In the genomic region with DNA sequence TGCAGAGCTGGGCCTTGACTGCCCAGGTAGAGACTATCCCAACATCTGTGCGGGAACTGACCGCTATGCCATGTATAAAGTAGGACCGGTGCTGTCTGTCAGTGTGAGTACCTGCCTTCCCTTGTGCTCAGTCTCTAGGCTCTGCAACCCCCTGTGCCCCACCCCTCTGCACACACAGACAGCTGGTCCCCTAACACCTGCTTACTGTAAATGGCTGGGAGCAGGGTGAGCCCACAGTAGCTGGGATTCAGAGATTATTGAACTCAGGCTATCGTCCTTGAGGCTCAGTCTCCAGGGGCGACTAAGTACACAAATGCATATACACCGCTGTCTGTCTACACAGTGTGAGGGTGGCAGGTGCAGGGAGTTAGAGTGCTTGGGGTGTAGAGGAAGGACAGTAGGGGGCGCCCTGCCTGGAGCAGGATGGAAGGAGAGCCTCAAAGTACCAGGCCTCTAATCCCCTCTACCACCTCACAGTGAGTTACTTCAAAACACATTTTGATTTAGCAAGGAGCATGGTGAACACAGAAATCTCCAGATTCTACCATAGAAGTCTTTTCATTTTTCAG, we compare ENCODE assay signal across 10 cellular contexts. TPM values are rescaled to one million over a fixed set of nuclear protein-coding genes. Genes with fewer than 3 reads are reported as not detected.
DNase-seq lines count a peak whose midpoint lies in the region; ATAC-seq and TF ChIP-seq lines count a peak whose summit lies in the region.
"Had no signal": no experiment of that assay in that cellular context is flagged by ENCODE, and none has a peak within 500 bp of the region (broad histone marks: within the 10 kb centered on the region; RNA-seq: fewer than 3 reads in every experiment).

No MANE protein-coding gene starts in this region.

- H3K27ac ChIP-seq in osteoblast (ENCODE audit: low read depth, low read length) (no peak overlapping the region), ovary (no peak overlapping the region)
- H3K27ac ChIP-seq: left ventricle myocardium inferior had no signal

- H3K4me2 ChIP-seq in osteoblast (ENCODE audit: insufficient read depth, low read length): no peak overlapping the region

- no peaks in the 10 kb centered on the region for H4K20me1 ChIP-seq in osteoblast (ENCODE audit: insufficient read depth, low read length)

- no peaks in the 10 kb centered on the region for H3K9me3 ChIP-seq in osteoblast (ENCODE audit: low read depth, low read length)
- no peaks in the 10 kb centered on the region for H3K9me3 ChIP-seq in ovary
- H3K9me3 ChIP-seq: left ventricle myocardium inferior had no signal

- no peak overlapping the region for H2AFZ ChIP-seq in osteoblast (ENCODE audit: low read length)

- H3K4me1 ChIP-seq in osteoblast (ENCODE audit: insufficient read depth, low read length) (no peaks in the 10 kb centered on the region), ovary (ENCODE audit: insufficient read depth) (no peaks in the 10 kb centered on the region)

- peaks cover 16% of the 10 kb centered on the region for H3K79me2 ChIP-seq in osteoblast (ENCODE audit: insufficient read depth, low read length)

- no peaks in the 10 kb centered on the region for H3K9me3 Mint-ChIP-seq in central memory CD8-positive, alpha-beta T cell

- no peak for TF ChIP-seq POLR2A in ovary (IDR thresholded peaks at IDR 0.05)

- H3K36me3 Mint-ChIP-seq in central memory CD8-positive, alpha-beta T cell (ENCODE audit: insufficient read depth): peaks cover 69% of the 10 kb centered on the region

- no peaks in the 10 kb centered on the region for H3K27me3 Mint-ChIP-seq in central memory CD8-positive, alpha-beta T cell

- H3K27ac Mint-ChIP-seq in central memory CD8-positive, alpha-beta T cell (ENCODE audit: low read depth): peak overlapping the region; percentile 88

- no peak overlapping the region for H3K4me3 Mint-ChIP-seq in central memory CD8-positive, alpha-beta T cell

- WGBS in ovary, 3 donors: 90% methylated on average over 7 of the region's 7 CpGs

- no peak for ATAC-seq in central memory CD8-positive, alpha-beta T cell (replicated peaks; ENCODE audit: extremely low read depth, poor library complexity, severe bottlenecking)
- ATAC-seq in GM18498 (IDR thresholded peaks at IDR 0.05; ENCODE audit: unreplicated experiment) (no peak), HG02870 (IDR thresholded peaks at IDR 0.05; ENCODE audit: unreplicated experiment) (no peak)

- H3K27me3 ChIP-seq in osteoblast (ENCODE audit: insufficient read depth, low read length): no peaks in the 10 kb centered on the region
- H3K27me3 ChIP-seq in ovary: no peaks in the 10 kb centered on the region

- TF ChIP-seq EP300 in ovary (IDR thresholded peaks at IDR 0.05): no peak

- peaks cover 49% of the 10 kb centered on the region for H3K4me1 Mint-ChIP-seq in central memory CD8-positive, alpha-beta T cell

- peak; percentile 34 for TF ChIP-seq CTCF in osteoblast (IDR thresholded peaks at IDR 0.05; ENCODE audit: extremely low read depth, low read depth, low read length)
- TF ChIP-seq CTCF in ovary (IDR thresholded peaks at IDR 0.05): no peak

- H3K36me3 ChIP-seq in osteoblast (ENCODE audit: insufficient read depth, low read length) (peaks cover 46% of the 10 kb centered on the region), ovary (no peaks in the 10 kb centered on the region)

- DNase-seq in DMS53 (lab: John Stamatoyannopoulos, UW): peak; percentile 60
- DNase-seq in DMS53 treated with DMSO at 0.1 percent for 48 hours (lab: John Stamatoyannopoulos, UW; ENCODE audit: unreplicated experiment): no peak
- DNase-seq in NCI-H345 treated with DMSO at 0.1 percent for 48 hours (lab: John Stamatoyannopoulos, UW; ENCODE audit: unreplicated experiment): peak; percentile 21
- no peak for DNase-seq in central memory CD8-positive, alpha-beta T cell (ENCODE audit: low spot score in 2 of 2)
- no peak for DNase-seq in osteoblast (ENCODE audit: insufficient read length, low spot score, missing footprints)
- no peak for DNase-seq in ovary
- DNase-seq: left ventricle myocardium inferior, SW 1271 had no signal

- intact Hi-C loops in ovary (cut with DNase I): loop anchor here in 1 of 4 donors (5.0 kb wide), 1 partner anchor 110 kb away; no protein-coding TSS in a partner anchor

- H3K4me3 ChIP-seq in osteoblast (ENCODE audit: insufficient read depth, low read length): no peak overlapping the region
- H3K4me3 ChIP-seq in ovary: no peak overlapping the region
- H3K4me3 ChIP-seq: left ventricle myocardium inferior had no signal

RNA-seq across cellular contexts. Expression of gene UPP1, which starts 12.9 kb away (rescaled TPM):
- total RNA-seq in osteoblast: 30.4 and 35.5 TPM in 2 replicates
- total RNA-seq in ovary: 10 to 100 TPM in 2 of 7 donors, 1 to 10 TPM in 5; 5.4 to 13.5 (median 7.1) TPM
- polyA plus RNA-seq in ovary: 1 to 10 TPM; 5.9 to 8.0 TPM

Comparison
In these comparisons a context has a peak if more than half of its experiments do, and no peak if none do; other contexts are left out.
1. DNase-seq: peak in DMS53 (single experiment) and NCI-H345 treated with DMSO at 0.1 percent for 48 hours (single experiment); none in DMS53 treated with DMSO at 0.1 percent for 48 hours (single experiment), central memory CD8-positive, alpha-beta T cell (0 of 2), osteoblast (single experiment) and ovary (0 of 5).